ENCODE assay signal across 1 cellular context in genomic region chr19:15450528-15450890, GRCh38.
TF ChIP-seq lines count a peak whose summit lies in the region.

No MANE protein-coding gene starts in this region.

TF ChIP-seq in HEK293, 187 proteins besides CTCF, POLR2A, EP300 and RAD21 (continued from another document):
- TF ChIP-seq ZNF48 (tag by site-specific recombination; IDR thresholded peaks at IDR 0.05) (no peak), ZBTB11 (tag by site-specific recombination; conservative IDR thresholded peaks at IDR 0.05; ENCODE audit: low read depth) (no peak), ZSCAN23 (tag by site-specific recombination; IDR thresholded peaks at IDR 0.05) (no peak), SP2 (tag by site-specific recombination; IDR thresholded peaks at IDR 0.05) (peak; percentile 19; the same call in 1 of the 2 replicates), ZNF394 (tag by site-specific recombination; IDR thresholded peaks at IDR 0.05; ENCODE audit: borderline replicate concordance) (no peak), ZNF155 (tag by site-specific recombination; IDR thresholded peaks at IDR 0.05) (no peak), SP3 (tag by site-specific recombination; IDR thresholded peaks at IDR 0.05) (0 out of 2 replicates have a peak, but pooled peaks have one; percentile 2)
TF ChIP-seq in HEK293: peak in this region for 8.
